17 cellular contexts compared by ENCODE assay signal in the genomic region with DNA sequence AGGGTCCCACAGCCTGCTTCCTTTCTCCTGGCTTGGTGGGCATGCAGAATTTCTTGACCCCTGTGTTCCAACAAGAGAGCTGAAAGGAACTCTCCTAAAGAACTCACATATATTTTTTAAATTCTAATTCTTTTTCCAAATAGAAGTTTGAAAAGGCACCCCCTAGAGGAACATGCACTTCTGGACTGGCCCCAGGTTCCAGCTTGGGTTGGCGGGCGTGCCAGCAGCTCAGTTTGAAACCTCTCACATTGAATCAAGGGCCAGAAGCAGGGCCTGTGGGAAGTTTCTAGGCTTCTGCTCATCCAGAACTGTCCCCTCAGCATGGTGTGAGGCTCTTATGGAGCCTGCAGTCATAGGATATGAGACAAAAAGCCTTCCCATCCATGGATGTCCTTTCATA.
A peak's percentile ranks its signal among the peaks of the same experiment; 100 is the strongest.
DNase-seq lines count a peak whose midpoint lies in the region; ATAC-seq, FAIRE-seq and TF ChIP-seq lines count a peak whose summit lies in the region.
"Had no signal": no experiment of that assay in that cellular context is flagged by ENCODE, and none has a peak within 500 bp of the region (broad histone marks: within the 10 kb centered on the region; RNA-seq: fewer than 3 reads in every experiment).

No MANE protein-coding gene starts in this region.

- no peak overlapping the region for H3K4me3 Mint-ChIP-seq in progenitor cell of endocrine pancreas (ENCODE audit: low read depth)
- H3K4me3 Mint-ChIP-seq: activated B cell treated with CpG ODN at 0.5 μM for 24 hours; activated CD8-positive, alpha-beta T cell treated with anti-CD3 and anti-CD28 coated beads for 36 hours; T-helper 2 cell treated with Interferon-gamma antibody and Interleukin-4, amounts not matched to agents 5 μg/mL and 100 μg/mL, for 36 hours had no signal

- CTCF ChIA-PET in A549 (lab: Yijun Ruan, JAX): interaction anchor here (0.6 to 4.5 kb wide), 41 partner anchors 9 to 857 kb away, joined by 3 to 41 read pairs (median 4); a partner anchor contains a TSS

- FAIRE-seq in A549 (lab: Jason Lieb, UNC): no peak

- H3K4me3 ChIP-seq in A549 (no peak overlapping the region), gastroesophageal sphincter (no peak overlapping the region)
- H3K4me3 ChIP-seq: BLaER1, SK-N-MC had no signal

- H3K4me1 ChIP-seq in A549: peaks cover 9% of the 10 kb centered on the region; the same call in 2 of the 3 replicates
- peaks cover 5 to 67% (median 8%) of the 10 kb centered on the region in 3 donors for H3K4me1 ChIP-seq in gastroesophageal sphincter

- TF ChIP-seq POLR2A in A549 (IDR thresholded peaks at IDR 0.05; ENCODE audit: low read length) (no peak), gastroesophageal sphincter (IDR thresholded peaks at IDR 0.05) (no peak)

- peak overlapping the region; percentile 35 to 62 for H3K27ac ChIP-seq in A549
- H3K27ac ChIP-seq in gastroesophageal sphincter: peak overlapping the region; percentile 55 to 76 (median 73)
- H3K27ac ChIP-seq: BLaER1, dorsolateral prefrontal cortex, SK-N-MC had no signal

- no peaks in the 10 kb centered on the region for H3K27me3 ChIP-seq in gastroesophageal sphincter

- peaks cover 7% of the 10 kb centered on the region for H3K36me3 Mint-ChIP-seq in progenitor cell of endocrine pancreas (ENCODE audit: insufficient read depth)

- TF ChIP-seq CTCF in A549 (IDR thresholded peaks at IDR 0.05) (no peak), gastroesophageal sphincter (IDR thresholded peaks at IDR 0.05) (no peak), progenitor cell of endocrine pancreas (IDR thresholded peaks at IDR 0.05; ENCODE audit: unreplicated experiment) (no peak)

- no peaks in the 10 kb centered on the region for H3K9me3 Mint-ChIP-seq in progenitor cell of endocrine pancreas (ENCODE audit: low read depth)
- H3K9me3 Mint-ChIP-seq: activated B cell treated with CpG ODN at 0.5 μM for 24 hours; activated CD8-positive, alpha-beta T cell treated with anti-CD3 and anti-CD28 coated beads for 36 hours; T-helper 2 cell treated with Interferon-gamma antibody and Interleukin-4, amounts not matched to agents 5 μg/mL and 100 μg/mL, for 36 hours had no signal

- H3K9me3 ChIP-seq in A549 (no peaks in the 10 kb centered on the region), gastroesophageal sphincter (no peaks in the 10 kb centered on the region)
- H3K9me3 ChIP-seq: BLaER1 had no signal

- ATAC-seq in A549 (no peak), GM19452 (IDR thresholded peaks at IDR 0.05; ENCODE audit: unreplicated experiment) (peak; percentile 26), HG03571 (IDR thresholded peaks at IDR 0.05; ENCODE audit: unreplicated experiment) (peak; percentile 26), gastroesophageal sphincter (no peak), GM18517 (IDR thresholded peaks at IDR 0.05; ENCODE audit: unreplicated experiment) (no peak), HG03159 (IDR thresholded peaks at IDR 0.05; ENCODE audit: unreplicated experiment) (no peak)
- ATAC-seq: activated CD8-positive, alpha-beta T cell treated with anti-CD3 and anti-CD28 coated beads for 36 hours had no signal

- no peak overlapping the region; the same call in 2 of the 3 replicates for H3K4me2 ChIP-seq in A549

- H3K27ac Mint-ChIP-seq in progenitor cell of endocrine pancreas: no peak overlapping the region
- H3K27ac Mint-ChIP-seq: activated B cell treated with CpG ODN at 0.5 μM for 24 hours; activated CD8-positive, alpha-beta T cell treated with anti-CD3 and anti-CD28 coated beads for 36 hours; T-helper 2 cell treated with Interferon-gamma antibody and Interleukin-4, amounts not matched to agents 5 μg/mL and 100 μg/mL, for 36 hours had no signal

- no peak for TF ChIP-seq RAD21 in A549 (conservative IDR thresholded peaks at IDR 0.05 in 1 of 2, IDR thresholded peaks at IDR 0.05 in 1 of 2)

- no peaks in the 10 kb centered on the region for H3K36me3 ChIP-seq in gastroesophageal sphincter
- H3K36me3 ChIP-seq: BLaER1 had no signal

- no peaks in the 10 kb centered on the region for H3K27me3 Mint-ChIP-seq in progenitor cell of endocrine pancreas
- H3K27me3 Mint-ChIP-seq: activated CD8-positive, alpha-beta T cell treated with anti-CD3 and anti-CD28 coated beads for 36 hours had no signal

- POLR2A ChIA-PET in A549 (lab: Yijun Ruan, JAX): no interaction called here

- no peak for TF ChIP-seq EP300 in A549 (IDR thresholded peaks at IDR 0.05)
- TF ChIP-seq EP300 in gastroesophageal sphincter (IDR thresholded peaks at IDR 0.05): no peak

- peaks cover 4% of the 10 kb centered on the region for H3K4me1 Mint-ChIP-seq in progenitor cell of endocrine pancreas (ENCODE audit: low read depth)

- 100% methylated on average over 2 of the region's 2 CpGs for WGBS in A549 (ENCODE audit: missing lambda C conversion rate)
- WGBS in gastroesophageal sphincter (ENCODE audit: low coverage in 1 of 2), 2 donors: 53 to 64% methylated on average over 2 of the region's 2 CpGs

- no peak for DNase-seq in A549 (ENCODE audit: low read depth in 1 of 2, low spot score in 1 of 2)
- no peak for DNase-seq in progenitor cell of endocrine pancreas (ENCODE audit: low spot score, unreplicated experiment)
- no peak for DNase-seq in activated CD4-positive, alpha-beta T cell treated with anti-CD3 and anti-CD28 coated beads for 4 hours
- DNase-seq: activated B cell treated with CpG ODN at 0.5 μM for 24 hours; central memory CD4-positive, alpha-beta T cell; dorsolateral prefrontal cortex; mammary epithelial cell; occipital lobe had no signal

TF ChIP-seq in A549, 52 proteins besides CTCF, POLR2A, EP300 and RAD21:
- TF ChIP-seq RFX5 (IDR thresholded peaks at IDR 0.05) (no peak), BHLHE40 (IDR thresholded peaks at IDR 0.05; ENCODE audit: low read depth, low read length) (no peak), NFE2L2 (conservative IDR thresholded peaks at IDR 0.05; ENCODE audit: low read length) (no peak)
- TF ChIP-seq, protein P1, sequence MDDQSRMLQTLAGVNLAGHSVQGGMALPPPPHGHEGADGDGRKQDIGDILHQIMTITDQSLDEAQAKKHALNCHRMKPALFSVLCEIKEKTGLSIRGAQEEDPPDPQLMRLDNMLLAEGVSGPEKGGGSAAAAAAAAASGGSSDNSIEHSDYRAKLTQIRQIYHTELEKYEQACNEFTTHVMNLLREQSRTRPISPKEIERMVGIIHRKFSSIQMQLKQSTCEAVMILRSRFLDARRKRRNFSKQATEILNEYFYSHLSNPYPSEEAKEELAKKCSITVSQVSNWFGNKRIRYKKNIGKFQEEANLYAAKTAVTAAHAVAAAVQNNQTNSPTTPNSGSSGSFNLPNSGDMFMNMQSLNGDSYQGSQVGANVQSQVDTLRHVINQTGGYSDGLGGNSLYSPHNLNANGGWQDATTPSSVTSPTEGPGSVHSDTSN (IDR thresholded peaks at IDR 0.05): no peak
- TF ChIP-seq, protein P2, sequence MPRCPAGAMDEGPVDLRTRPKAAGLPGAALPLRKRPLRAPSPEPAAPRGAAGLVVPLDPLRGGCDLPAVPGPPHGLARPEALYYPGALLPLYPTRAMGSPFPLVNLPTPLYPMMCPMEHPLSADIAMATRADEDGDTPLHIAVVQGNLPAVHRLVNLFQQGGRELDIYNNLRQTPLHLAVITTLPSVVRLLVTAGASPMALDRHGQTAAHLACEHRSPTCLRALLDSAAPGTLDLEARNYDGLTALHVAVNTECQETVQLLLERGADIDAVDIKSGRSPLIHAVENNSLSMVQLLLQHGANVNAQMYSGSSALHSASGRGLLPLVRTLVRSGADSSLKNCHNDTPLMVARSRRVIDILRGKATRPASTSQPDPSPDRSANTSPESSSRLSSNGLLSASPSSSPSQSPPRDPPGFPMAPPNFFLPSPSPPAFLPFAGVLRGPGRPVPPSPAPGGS (IDR thresholded peaks at IDR 0.05): no peak
TF ChIP-seq in A549: peak in this region for 0.

Comparison
In these comparisons a context has a peak if more than half of its experiments do, and no peak if none do; other contexts are left out.
1. ATAC-seq: peak in GM19452 (single experiment) and HG03571 (single experiment); none in A549 (0 of 2), gastroesophageal sphincter (single experiment), GM18517 (single experiment) and HG03159 (single experiment).